Comparison of ENCODE assay signal across 1 cellular context in genomic region chr3:55688154-55688553, GRCh38.
TF ChIP-seq lines count a peak whose summit lies in the region.

No MANE protein-coding gene starts in this region.

TF ChIP-seq in GM23338, 12 proteins besides CTCF, POLR2A, EP300 and RAD21 (continued from another document):
- TF ChIP-seq ZNF462 (CRISPR knock-in tag; IDR thresholded peaks at IDR 0.05): no peak
TF ChIP-seq in GM23338: peak in this region for 0.
